Comparison of ENCODE assay signal across 21 cellular contexts in the genomic region with DNA sequence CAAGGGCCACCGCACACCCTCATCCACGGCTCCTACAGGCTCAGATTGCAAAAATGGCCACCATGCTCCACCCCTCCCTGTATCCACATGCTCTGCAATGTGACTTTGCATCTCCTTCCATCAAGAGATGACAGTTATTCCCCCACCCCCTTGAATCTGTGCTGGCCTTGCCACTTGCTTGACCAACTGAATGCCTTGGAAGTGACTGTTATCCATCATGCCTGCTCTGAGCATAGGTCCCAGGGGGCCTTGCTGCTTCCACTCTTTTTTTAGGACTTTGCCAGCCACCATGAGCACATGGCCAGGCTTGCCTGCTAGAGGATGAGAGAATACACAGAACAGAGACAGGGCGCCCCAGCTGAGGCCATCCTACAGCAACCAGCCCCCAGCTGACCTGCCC. TPM values are rescaled to one million over a fixed set of nuclear protein-coding genes. Genes with fewer than 3 reads are reported as not detected.
A peak's percentile ranks its signal among the peaks of the same experiment; 100 is the strongest.
DNase-seq lines count a peak whose midpoint lies in the region; ATAC-seq, FAIRE-seq and TF ChIP-seq lines count a peak whose summit lies in the region.
"Had no signal": no experiment of that assay in that cellular context is flagged by ENCODE, and none has a peak within 500 bp of the region (broad histone marks: within the 10 kb centered on the region; RNA-seq: fewer than 3 reads in every experiment).

No MANE protein-coding gene starts in this region.

- no peaks in the 10 kb centered on the region for H3K9me2 ChIP-seq in GM23248 (ENCODE audit: insufficient read depth)

- no peaks in the 10 kb centered on the region for H3F3A ChIP-seq in GM23248 (ENCODE audit: insufficient read depth)

- H3K4me3 Mint-ChIP-seq in astrocyte (ENCODE audit: unreplicated experiment): no peak overlapping the region
- H3K4me3 Mint-ChIP-seq in naive thymus-derived CD8-positive, alpha-beta T cell: no peak overlapping the region
- H3K4me3 Mint-ChIP-seq: CD14-positive monocyte had no signal

- peaks cover 2% of the 10 kb centered on the region for H3K27me3 Mint-ChIP-seq in astrocyte (ENCODE audit: low read depth, unreplicated experiment)
- no peaks in the 10 kb centered on the region for H3K27me3 Mint-ChIP-seq in naive thymus-derived CD8-positive, alpha-beta T cell

- H2AFZ ChIP-seq in GM23248 (no peak overlapping the region), astrocyte (ENCODE audit: low read depth, low read length) (no peak overlapping the region)
- H2AFZ ChIP-seq: PC-9 had no signal

- H3K36me3 Mint-ChIP-seq in astrocyte (ENCODE audit: low read depth, unreplicated experiment): peaks cover 6% of the 10 kb centered on the region
- H3K36me3 Mint-ChIP-seq in naive thymus-derived CD8-positive, alpha-beta T cell: peaks cover 5 to 82% (median 24%) of the 10 kb centered on the region in 3 donors
- H3K36me3 Mint-ChIP-seq: CD14-positive monocyte had no signal

- H3K4me1 Mint-ChIP-seq in astrocyte (ENCODE audit: low read depth, unreplicated experiment): peaks cover 3% of the 10 kb centered on the region
- H3K4me1 Mint-ChIP-seq in naive thymus-derived CD8-positive, alpha-beta T cell: peaks cover 0 to 19% (median 7%) of the 10 kb centered on the region in 4 donors
- H3K4me1 Mint-ChIP-seq: CD14-positive monocyte had no signal

- TF ChIP-seq CTCF in astrocyte (IDR thresholded peaks at IDR 0.05; ENCODE audit: insufficient read depth, low read depth, low read length) (no peak), heart left ventricle (IDR thresholded peaks at IDR 0.05) (no peak), ascending aorta (IDR thresholded peaks at IDR 0.05) (no peak)

- H3K9me3 ChIP-seq in GM23248 (ENCODE audit: low read depth) (no peaks in the 10 kb centered on the region), astrocyte (ENCODE audit: insufficient read depth, low read depth, low read length) (no peaks in the 10 kb centered on the region), heart left ventricle (no peaks in the 10 kb centered on the region), ascending aorta (no peaks in the 10 kb centered on the region)
- H3K9me3 ChIP-seq: A549 had no signal

- H3K4me1 ChIP-seq in GM23248 (ENCODE audit: insufficient read depth) (peaks cover 9% of the 10 kb centered on the region; the same call in 1 of the 2 replicates), astrocyte (ENCODE audit: insufficient read depth, low read length) (peaks cover 14% of the 10 kb centered on the region), heart left ventricle (no peaks in the 10 kb centered on the region), ascending aorta (no peaks in the 10 kb centered on the region)
- H3K4me1 ChIP-seq: A549 had no signal

- WGBS in GM23248 (ENCODE audit: low coverage in 1 of 2, low lambda C conversion rate in 2 of 2, missing lambda C conversion rate in 2 of 2), 2 experiments: 93 to 95% methylated on average over 3 of the region's 3 CpGs
- 85 to 93% (median 91%) methylated on average over 3 of the region's 3 CpGs for WGBS in heart left ventricle, 4 donors

- DNase-seq in AG08396 (ENCODE audit: low spot score) (peak; percentile 35), GM23248 (peak; percentile 48), astrocyte (ENCODE audit: low read depth) (no peak), heart left ventricle (no peak), ascending aorta (ENCODE audit: low spot score in 2 of 2) (no peak), NCI-H1048 (lab: John Stamatoyannopoulos, UW) (no peak)
- no peak for DNase-seq in naive thymus-derived CD8-positive, alpha-beta T cell
- DNase-seq: DMS79 treated with DMSO at 0.1 percent for 48 hours, HCEC 1CT, Kasumi-1, NCI-H1105, NCI-H1694 treated with DMSO at 0.1 percent for 48 hours, NCI-H2107, NCI-H345, NCI-H524 treated with DMSO at 0.1 percent for 48 hours, PC-9, SIG-M5 had no signal

- intact Hi-C loops in heart left ventricle (cut with DNase I): no loop called here
- intact Hi-C loops in ascending aorta (cut with DNase I): no loop called here

- no peak overlapping the region for H3K9ac ChIP-seq in GM23248
- no peak overlapping the region for H3K9ac ChIP-seq in astrocyte (ENCODE audit: low read length)

- in situ Hi-C loops in GM23248 (cut with MboI): no loop called here

- no peaks in the 10 kb centered on the region for H3K36me3 ChIP-seq in GM23248 (ENCODE audit: low read depth)
- H3K36me3 ChIP-seq in astrocyte (ENCODE audit: insufficient read depth, low read length): no peaks in the 10 kb centered on the region
- peaks cover 0 to 95% (median 0%) of the 10 kb centered on the region in 9 donors for H3K36me3 ChIP-seq in heart left ventricle
- peaks cover 6 to 79% of the 10 kb centered on the region in 2 donors for H3K36me3 ChIP-seq in ascending aorta

- no peak overlapping the region for H3K4me3 ChIP-seq in GM23248
- no peak overlapping the region for H3K4me3 ChIP-seq in astrocyte (ENCODE audit: insufficient read depth, low read depth, low read length)
- no peak overlapping the region for H3K4me3 ChIP-seq in heart left ventricle
- no peak overlapping the region for H3K4me3 ChIP-seq in ascending aorta
- H3K4me3 ChIP-seq: A549, PC-9 had no signal

- H3K27me3 ChIP-seq in GM23248 (replicated peaks; ENCODE audit: insufficient read depth): no peaks in the 10 kb centered on the region
- H3K27me3 ChIP-seq in astrocyte (ENCODE audit: insufficient read depth, low read length): no peaks in the 10 kb centered on the region
- no peaks in the 10 kb centered on the region for H3K27me3 ChIP-seq in heart left ventricle
- H3K27me3 ChIP-seq in ascending aorta: no peaks in the 10 kb centered on the region

- peaks cover 2% of the 10 kb centered on the region for H3K9me3 Mint-ChIP-seq in astrocyte (ENCODE audit: unreplicated experiment)
- H3K9me3 Mint-ChIP-seq in naive thymus-derived CD8-positive, alpha-beta T cell: no peaks in the 10 kb centered on the region
- H3K9me3 Mint-ChIP-seq: CD14-positive monocyte had no signal

- no peaks in the 10 kb centered on the region for H4K20me1 ChIP-seq in GM23248 (ENCODE audit: insufficient read depth)
- no peaks in the 10 kb centered on the region for H4K20me1 ChIP-seq in astrocyte (ENCODE audit: insufficient read depth, low read length)

- H3K27ac Mint-ChIP-seq in astrocyte (ENCODE audit: unreplicated experiment): no peak overlapping the region
- peak overlapping the region in 6 of 10 donors; percentile 22 to 80 (median 52) for H3K27ac Mint-ChIP-seq in naive thymus-derived CD8-positive, alpha-beta T cell

- no peak overlapping the region for H3K27ac ChIP-seq in GM23248
- H3K27ac ChIP-seq in astrocyte (ENCODE audit: low read depth, low read length): no peak overlapping the region
- no peak overlapping the region for H3K27ac ChIP-seq in heart left ventricle
- no peak overlapping the region for H3K27ac ChIP-seq in ascending aorta
- H3K27ac ChIP-seq: A549, PC-9, RWPE1 had no signal

- FAIRE-seq in astrocyte (lab: Jason Lieb, UNC): no peak
- FAIRE-seq: A549 had no signal

- ATAC-seq in naive thymus-derived CD8-positive, alpha-beta T cell: no peak
- ATAC-seq in heart left ventricle (no peak), GM19351 (IDR thresholded peaks at IDR 0.05; ENCODE audit: unreplicated experiment) (no peak)
- ATAC-seq: A549 had no signal

- H3K79me2 ChIP-seq in GM23248 (ENCODE audit: insufficient read depth): no peaks in the 10 kb centered on the region
- H3K79me2 ChIP-seq in astrocyte (ENCODE audit: insufficient read depth, low read length): no peaks in the 10 kb centered on the region

- POLR2A ChIA-PET in naive thymus-derived CD8-positive, alpha-beta T cell (lab: Charles Lee): no interaction called here

- no peak for TF ChIP-seq POLR2A in heart left ventricle (IDR thresholded peaks at IDR 0.05)

- H3K4me2 ChIP-seq in GM23248 (ENCODE audit: unreplicated experiment) (no peak overlapping the region), astrocyte (ENCODE audit: low read length) (peak overlapping the region; percentile 57)
- H3K4me2 ChIP-seq: A549, PC-9 had no signal

RNA-seq across cellular contexts. Expression of gene HAPLN3, which starts 13.6 kb away (rescaled TPM):
- total RNA-seq in GM23248 (2014; rRNA removed; shearing (Covaris generic)): 2.9 and 6.7 TPM in 2 replicates
- polyA plus RNA-seq in GM23248 (2016; fragmentation: Nextera tagmentation; extraction: Ambion mirVana): 3.3 and 4.5 TPM in 2 replicates
- total RNA-seq in astrocyte: 6.8 and 8.2 TPM in 2 replicates
- 10 to 100 TPM; 90.1 to 91.9 TPM for total RNA-seq in naive thymus-derived CD8-positive, alpha-beta T cell
- 10 to 100 TPM; 19.2 to 35.1 (median 31.1) TPM for polyA plus RNA-seq in naive thymus-derived CD8-positive, alpha-beta T cell
- total RNA-seq in heart left ventricle: 10 to 100 TPM in 1 of 9 donors, 1 to 10 TPM in 8; 1.2 to 32.9 (median 3.3) TPM
- polyA plus RNA-seq in heart left ventricle: 1 to 10 TPM; 1.5 to 6.8 TPM
- total RNA-seq in ascending aorta: 189 TPM

RNA-seq across cellular contexts. Expression of gene MFGE8, which starts 31.4 kb away (rescaled TPM):
- total RNA-seq in GM23248 (2014; rRNA removed; shearing (Covaris generic)): 334 and 355 TPM in 2 replicates
- polyA plus RNA-seq in GM23248 (2016; fragmentation: Nextera tagmentation; extraction: Ambion mirVana): 411 and 437 TPM in 2 replicates
- 276 and 302 TPM in 2 replicates for total RNA-seq in astrocyte
- total RNA-seq in naive thymus-derived CD8-positive, alpha-beta T cell: 100 to 1,000 TPM; 229 to 235 TPM
- polyA plus RNA-seq in naive thymus-derived CD8-positive, alpha-beta T cell: 10 to 100 TPM in 1 of 3 donors, 1 to 10 TPM in 2; 3.4 to 11.2 (median 7.4) TPM
- total RNA-seq in heart left ventricle: 100 to 1,000 TPM; 352 to 732 (median 556) TPM
- 100 to 1,000 TPM; 386 to 639 TPM for polyA plus RNA-seq in heart left ventricle
- total RNA-seq in ascending aorta: 1,738 TPM
- polyA plus RNA-seq: CD14-positive monocyte had no signal

Comparison
In these comparisons a context has a peak if more than half of its experiments do, and no peak if none do; other contexts are left out.
1. DNase-seq: peak in AG08396 (single experiment) and GM23248 (single experiment); none in astrocyte (single experiment), naive thymus-derived CD8-positive, alpha-beta T cell (0 of 10), heart left ventricle (0 of 5), ascending aorta (0 of 2) and NCI-H1048 (single experiment).